In the genomic region with DNA sequence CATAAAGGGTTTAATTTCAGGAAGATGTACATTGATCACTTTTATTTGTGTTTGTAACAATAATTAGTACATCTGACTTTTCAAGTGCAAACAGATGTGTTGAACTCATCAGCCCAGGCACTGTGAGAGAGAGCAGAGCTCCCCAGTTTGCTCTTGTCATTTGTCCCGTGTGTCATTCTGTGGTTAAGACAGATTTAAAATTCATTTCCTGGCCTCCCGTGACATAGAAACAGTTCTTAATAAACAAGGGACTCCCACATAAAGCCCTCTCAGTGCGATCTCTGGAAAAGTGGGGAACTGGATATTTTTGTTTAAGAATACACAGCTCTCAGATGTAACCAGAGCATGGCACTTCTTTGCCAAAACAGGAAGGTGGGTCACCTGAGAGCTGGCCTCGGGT, we compare ENCODE assay signal across 1 cellular context.
TF ChIP-seq lines count a peak whose summit lies in the region.

No MANE protein-coding gene starts in this region.

TF ChIP-seq in GM23338, 12 proteins besides CTCF, POLR2A, EP300 and RAD21 (continued from another document):
- TF ChIP-seq, protein P1, sequence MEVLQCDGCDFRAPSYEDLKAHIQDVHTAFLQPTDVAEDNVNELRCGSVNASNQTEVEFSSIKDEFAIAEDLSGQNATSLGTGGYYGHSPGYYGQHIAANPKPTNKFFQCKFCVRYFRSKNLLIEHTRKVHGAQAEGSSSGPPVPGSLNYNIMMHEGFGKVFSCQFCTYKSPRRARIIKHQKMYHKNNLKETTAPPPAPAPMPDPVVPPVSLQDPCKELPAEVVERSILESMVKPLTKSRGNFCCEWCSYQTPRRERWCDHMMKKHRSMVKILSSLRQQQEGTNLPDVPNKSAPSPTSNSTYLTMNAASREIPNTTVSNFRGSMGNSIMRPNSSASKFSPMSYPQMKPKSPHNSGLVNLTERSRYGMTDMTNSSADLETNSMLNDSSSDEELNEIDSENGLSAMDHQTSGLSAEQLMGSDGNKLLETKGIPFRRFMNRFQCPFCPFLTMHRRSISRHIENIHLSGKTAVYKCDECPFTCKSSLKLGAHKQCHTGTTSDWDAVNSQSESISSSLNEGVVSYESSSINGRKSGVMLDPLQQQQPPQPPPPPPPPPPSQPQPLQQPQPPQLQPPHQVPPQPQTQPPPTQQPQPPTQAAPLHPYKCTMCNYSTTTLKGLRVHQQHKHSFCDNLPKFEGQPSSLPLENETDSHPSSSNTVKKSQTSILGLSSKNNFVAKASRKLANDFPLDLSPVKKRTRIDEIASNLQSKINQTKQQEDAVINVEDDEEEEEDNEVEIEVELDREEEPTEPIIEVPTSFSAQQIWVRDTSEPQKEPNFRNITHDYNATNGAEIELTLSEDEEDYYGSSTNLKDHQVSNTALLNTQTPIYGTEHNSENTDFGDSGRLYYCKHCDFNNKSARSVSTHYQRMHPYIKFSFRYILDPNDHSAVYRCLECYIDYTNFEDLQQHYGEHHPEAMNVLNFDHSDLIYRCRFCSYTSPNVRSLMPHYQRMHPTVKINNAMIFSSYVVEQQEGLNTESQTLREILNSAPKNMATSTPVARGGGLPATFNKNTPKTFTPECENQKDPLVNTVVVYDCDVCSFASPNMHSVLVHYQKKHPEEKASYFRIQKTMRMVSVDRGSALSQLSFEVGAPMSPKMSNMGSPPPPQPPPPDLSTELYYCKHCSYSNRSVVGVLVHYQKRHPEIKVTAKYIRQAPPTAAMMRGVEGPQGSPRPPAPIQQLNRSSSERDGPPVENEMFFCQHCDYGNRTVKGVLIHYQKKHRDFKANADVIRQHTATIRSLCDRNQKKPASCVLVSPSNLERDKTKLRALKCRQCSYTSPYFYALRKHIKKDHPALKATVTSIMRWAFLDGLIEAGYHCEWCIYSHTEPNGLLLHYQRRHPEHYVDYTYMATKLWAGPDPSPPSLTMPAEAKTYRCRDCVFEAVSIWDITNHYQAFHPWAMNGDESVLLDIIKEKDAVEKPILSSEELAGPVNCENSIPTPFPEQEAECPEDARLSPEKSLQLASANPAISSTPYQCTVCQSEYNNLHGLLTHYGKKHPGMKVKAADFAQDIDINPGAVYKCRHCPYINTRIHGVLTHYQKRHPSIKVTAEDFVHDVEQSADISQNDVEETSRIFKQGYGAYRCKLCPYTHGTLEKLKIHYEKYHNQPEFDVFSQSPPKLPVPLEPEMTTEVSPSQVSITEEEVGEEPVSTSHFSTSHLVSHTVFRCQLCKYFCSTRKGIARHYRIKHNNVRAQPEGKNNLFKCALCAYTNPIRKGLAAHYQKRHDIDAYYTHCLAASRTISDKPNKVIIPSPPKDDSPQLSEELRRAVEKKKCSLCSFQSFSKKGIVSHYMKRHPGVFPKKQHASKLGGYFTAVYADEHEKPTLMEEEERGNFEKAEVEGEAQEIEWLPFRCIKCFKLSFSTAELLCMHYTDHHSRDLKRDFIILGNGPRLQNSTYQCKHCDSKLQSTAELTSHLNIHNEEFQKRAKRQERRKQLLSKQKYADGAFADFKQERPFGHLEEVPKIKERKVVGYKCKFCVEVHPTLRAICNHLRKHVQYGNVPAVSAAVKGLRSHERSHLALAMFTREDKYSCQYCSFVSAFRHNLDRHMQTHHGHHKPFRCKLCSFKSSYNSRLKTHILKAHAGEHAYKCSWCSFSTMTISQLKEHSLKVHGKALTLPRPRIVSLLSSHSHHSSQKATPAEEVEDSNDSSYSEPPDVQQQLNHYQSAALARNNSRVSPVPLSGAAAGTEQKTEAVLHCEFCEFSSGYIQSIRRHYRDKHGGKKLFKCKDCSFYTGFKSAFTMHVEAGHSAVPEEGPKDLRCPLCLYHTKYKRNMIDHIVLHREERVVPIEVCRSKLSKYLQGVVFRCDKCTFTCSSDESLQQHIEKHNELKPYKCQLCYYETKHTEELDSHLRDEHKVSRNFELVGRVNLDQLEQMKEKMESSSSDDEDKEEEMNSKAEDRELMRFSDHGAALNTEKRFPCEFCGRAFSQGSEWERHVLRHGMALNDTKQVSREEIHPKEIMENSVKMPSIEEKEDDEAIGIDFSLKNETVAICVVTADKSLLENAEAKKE (CRISPR knock-in tag; IDR thresholded peaks at IDR 0.05) = no peak
- TF ChIP-seq, protein P2, sequence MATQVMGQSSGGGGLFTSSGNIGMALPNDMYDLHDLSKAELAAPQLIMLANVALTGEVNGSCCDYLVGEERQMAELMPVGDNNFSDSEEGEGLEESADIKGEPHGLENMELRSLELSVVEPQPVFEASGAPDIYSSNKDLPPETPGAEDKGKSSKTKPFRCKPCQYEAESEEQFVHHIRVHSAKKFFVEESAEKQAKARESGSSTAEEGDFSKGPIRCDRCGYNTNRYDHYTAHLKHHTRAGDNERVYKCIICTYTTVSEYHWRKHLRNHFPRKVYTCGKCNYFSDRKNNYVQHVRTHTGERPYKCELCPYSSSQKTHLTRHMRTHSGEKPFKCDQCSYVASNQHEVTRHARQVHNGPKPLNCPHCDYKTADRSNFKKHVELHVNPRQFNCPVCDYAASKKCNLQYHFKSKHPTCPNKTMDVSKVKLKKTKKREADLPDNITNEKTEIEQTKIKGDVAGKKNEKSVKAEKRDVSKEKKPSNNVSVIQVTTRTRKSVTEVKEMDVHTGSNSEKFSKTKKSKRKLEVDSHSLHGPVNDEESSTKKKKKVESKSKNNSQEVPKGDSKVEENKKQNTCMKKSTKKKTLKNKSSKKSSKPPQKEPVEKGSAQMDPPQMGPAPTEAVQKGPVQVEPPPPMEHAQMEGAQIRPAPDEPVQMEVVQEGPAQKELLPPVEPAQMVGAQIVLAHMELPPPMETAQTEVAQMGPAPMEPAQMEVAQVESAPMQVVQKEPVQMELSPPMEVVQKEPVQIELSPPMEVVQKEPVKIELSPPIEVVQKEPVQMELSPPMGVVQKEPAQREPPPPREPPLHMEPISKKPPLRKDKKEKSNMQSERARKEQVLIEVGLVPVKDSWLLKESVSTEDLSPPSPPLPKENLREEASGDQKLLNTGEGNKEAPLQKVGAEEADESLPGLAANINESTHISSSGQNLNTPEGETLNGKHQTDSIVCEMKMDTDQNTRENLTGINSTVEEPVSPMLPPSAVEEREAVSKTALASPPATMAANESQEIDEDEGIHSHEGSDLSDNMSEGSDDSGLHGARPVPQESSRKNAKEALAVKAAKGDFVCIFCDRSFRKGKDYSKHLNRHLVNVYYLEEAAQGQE (IDR thresholded peaks at IDR 0.05; ENCODE audit: unreplicated experiment) = no peak
- TF ChIP-seq EZH2phosphoT487 (IDR thresholded peaks at IDR 0.05; ENCODE audit: unreplicated experiment) = no peak
- TF ChIP-seq JUNB (IDR thresholded peaks at IDR 0.05; ENCODE audit: unreplicated experiment) = no peak
- TF ChIP-seq STAT1 (IDR thresholded peaks at IDR 0.05; ENCODE audit: unreplicated experiment) = no peak
- no peak for TF ChIP-seq EZH2 (IDR thresholded peaks at IDR 0.05; ENCODE audit: low read depth, unreplicated experiment)
- TF ChIP-seq, protein P3, sequence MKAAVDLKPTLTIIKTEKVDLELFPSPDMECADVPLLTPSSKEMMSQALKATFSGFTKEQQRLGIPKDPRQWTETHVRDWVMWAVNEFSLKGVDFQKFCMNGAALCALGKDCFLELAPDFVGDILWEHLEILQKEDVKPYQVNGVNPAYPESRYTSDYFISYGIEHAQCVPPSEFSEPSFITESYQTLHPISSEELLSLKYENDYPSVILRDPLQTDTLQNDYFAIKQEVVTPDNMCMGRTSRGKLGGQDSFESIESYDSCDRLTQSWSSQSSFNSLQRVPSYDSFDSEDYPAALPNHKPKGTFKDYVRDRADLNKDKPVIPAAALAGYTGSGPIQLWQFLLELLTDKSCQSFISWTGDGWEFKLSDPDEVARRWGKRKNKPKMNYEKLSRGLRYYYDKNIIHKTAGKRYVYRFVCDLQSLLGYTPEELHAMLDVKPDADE (IDR thresholded peaks at IDR 0.05) = no peak
- no peak for TF ChIP-seq CREB1 (CRISPR knock-in tag; IDR thresholded peaks at IDR 0.05; ENCODE audit: low read depth)
- no peak for TF ChIP-seq POLR2AphosphoS5 (IDR thresholded peaks at IDR 0.05; ENCODE audit: low read depth)
- TF ChIP-seq ZNF331 (CRISPR knock-in tag; IDR thresholded peaks at IDR 0.05; ENCODE audit: low read depth) = no peak
- no peak for TF ChIP-seq ZNF114 (CRISPR knock-in tag; IDR thresholded peaks at IDR 0.05)
TF ChIP-seq in GM23338: peak in this region for 0.
